In genomic region chr19:2326699-2327360, GRCh38 we compare ENCODE assay signal across 9 cellular contexts. TPM values are rescaled to one million over a fixed set of nuclear protein-coding genes. Genes with fewer than 3 reads are reported as not detected.
DNase-seq lines count a peak whose midpoint lies in the region; ATAC-seq and TF ChIP-seq lines count a peak whose summit lies in the region.
"Had no signal": no experiment of that assay in that cellular context is flagged by ENCODE, and none has a peak within 500 bp of the region (broad histone marks: within the 10 kb centered on the region; RNA-seq: fewer than 3 reads in every experiment).

No MANE protein-coding gene starts in this region.

- H3K9me3 Mint-ChIP-seq in MCF 10A (ENCODE audit: unreplicated experiment), result no peaks in the 10 kb centered on the region
- peaks cover 43% of the 10 kb centered on the region for H3K9me3 Mint-ChIP-seq in glutamatergic neuron (ENCODE audit: unreplicated experiment)

- no peak for TF ChIP-seq CTCF in MCF 10A (IDR thresholded peaks at IDR 0.05; ENCODE audit: unreplicated experiment)
- no peak for TF ChIP-seq CTCF in breast epithelium (IDR thresholded peaks at IDR 0.05)
- no peak for TF ChIP-seq CTCF in WERI-Rb-1 (IDR thresholded peaks at IDR 0.05; ENCODE audit: low read depth, low read length)
- TF ChIP-seq CTCF in glutamatergic neuron (IDR thresholded peaks at IDR 0.05; ENCODE audit: partially characterized antibody, unreplicated experiment), result no peak
- TF ChIP-seq CTCF in suprapubic skin (IDR thresholded peaks at IDR 0.05), result no peak
- no peak for TF ChIP-seq CTCF in left lung (IDR thresholded peaks at IDR 0.05)

- no peak for TF ChIP-seq EP300 in suprapubic skin (IDR thresholded peaks at IDR 0.05)

- no peaks in the 10 kb centered on the region for H3K27me3 ChIP-seq in breast epithelium
- no peaks in the 10 kb centered on the region for H3K27me3 ChIP-seq in WERI-Rb-1 (ENCODE audit: insufficient read depth, low read depth, severe bottlenecking)
- H3K27me3 ChIP-seq in suprapubic skin, result no peaks in the 10 kb centered on the region
- H3K27me3 ChIP-seq in left lung, result no peaks in the 10 kb centered on the region
- H3K27me3 ChIP-seq: body of pancreas had no signal

- H3K36me3 Mint-ChIP-seq in MCF 10A (ENCODE audit: insufficient read depth, unreplicated experiment) (peaks cover 51% of the 10 kb centered on the region), glutamatergic neuron (ENCODE audit: unreplicated experiment) (no peaks in the 10 kb centered on the region)

- H3K4me1 Mint-ChIP-seq in MCF 10A (ENCODE audit: insufficient read depth, unreplicated experiment), result peaks cover 27% of the 10 kb centered on the region
- H3K4me1 Mint-ChIP-seq in glutamatergic neuron (ENCODE audit: low read depth, unreplicated experiment), result peaks cover 44% of the 10 kb centered on the region

- WGBS in suprapubic skin, result 85% methylated on average over 16 of the region's 16 CpGs

- H3K27me3 Mint-ChIP-seq in MCF 10A (ENCODE audit: insufficient read depth, unreplicated experiment) (no peaks in the 10 kb centered on the region), glutamatergic neuron (ENCODE audit: unreplicated experiment) (peaks cover 29% of the 10 kb centered on the region)

- no peak for DNase-seq in MCF 10A (ENCODE audit: unreplicated experiment)
- DNase-seq in breast epithelium (ENCODE audit: low spot score in 2 of 2), result no peak
- no peak for DNase-seq in WERI-Rb-1
- no peak for DNase-seq in glutamatergic neuron
- no peak for DNase-seq in suprapubic skin (ENCODE audit: low spot score in 2 of 2)
- no peak for DNase-seq in left lung
- DNase-seq in LoVo (ENCODE audit: low spot score), result no peak
- no peak for DNase-seq in NCI-H526 treated with DMSO at 0.1 percent for 48 hours (lab: John Stamatoyannopoulos, UW)

- no TSS peak for BruUV-seq in MCF 10A (replicated peaks; lab: Mats Ljungman, UMichigan)

- H3K27ac Mint-ChIP-seq in MCF 10A (ENCODE audit: low read depth, unreplicated experiment) (no peak overlapping the region), glutamatergic neuron (ENCODE audit: unreplicated experiment) (peak overlapping the region; percentile 49)

- POLR2A ChIA-PET in MCF 10A (lab: Yijun Ruan, JAX), result interaction anchor here (1.1 to 1.7 kb wide), 4 partner anchors 56 to 175 kb away, joined by 3 to 18 read pairs (median 7); partner anchors contain the start of gene LMNB2

- H3K4me1 ChIP-seq in breast epithelium (peaks cover 7 to 9% of the 10 kb centered on the region in 2 donors), suprapubic skin (peaks cover 50% of the 10 kb centered on the region), left lung (peaks cover 12 to 57% of the 10 kb centered on the region in 2 donors)

- H3K27ac ChIP-seq in breast epithelium (no peak overlapping the region), WERI-Rb-1 (peak overlapping the region; percentile 91; the same call in 1 of the 2 replicates), suprapubic skin (no peak overlapping the region), left lung (no peak overlapping the region)

- no peaks in the 10 kb centered on the region for H3K36me3 ChIP-seq in breast epithelium
- peaks cover 46% of the 10 kb centered on the region for H3K36me3 ChIP-seq in WERI-Rb-1
- peaks cover 43% of the 10 kb centered on the region for H3K36me3 ChIP-seq in suprapubic skin
- H3K36me3 ChIP-seq in left lung, result peaks cover 0 to 41% of the 10 kb centered on the region in 2 donors

- H3K4me3 Mint-ChIP-seq in MCF 10A (ENCODE audit: unreplicated experiment) (peak overlapping the region; percentile 93), glutamatergic neuron (ENCODE audit: unreplicated experiment) (peak overlapping the region; percentile 99)

- TF ChIP-seq POLR2A in breast epithelium (IDR thresholded peaks at IDR 0.05), result no peak
- no peak for TF ChIP-seq POLR2A in suprapubic skin (IDR thresholded peaks at IDR 0.05)

- peak overlapping the region in 1 of 3 donors; percentile 97 for H3K4me3 ChIP-seq in breast epithelium
- H3K4me3 ChIP-seq in WERI-Rb-1 (ENCODE audit: low read depth, low read length), result no peak overlapping the region
- H3K4me3 ChIP-seq in suprapubic skin, result peak overlapping the region; percentile 76
- peak overlapping the region in 1 of 2 donors; percentile 82 for H3K4me3 ChIP-seq in left lung
- H3K4me3 ChIP-seq: body of pancreas had no signal

- H3K9me3 ChIP-seq in breast epithelium, result no peaks in the 10 kb centered on the region
- H3K9me3 ChIP-seq in WERI-Rb-1 (ENCODE audit: severe bottlenecking), result no peaks in the 10 kb centered on the region
- no peaks in the 10 kb centered on the region for H3K9me3 ChIP-seq in suprapubic skin
- H3K9me3 ChIP-seq in left lung, result no peaks in the 10 kb centered on the region
- H3K9me3 ChIP-seq: body of pancreas had no signal

- intact Hi-C loops in MCF 10A (cut with micrococcal nuclease) (no loop called here), breast epithelium (cut with DNase I; ENCODE audit: low total_unique reads) (no loop called here), left lung (cut with DNase I) (no loop called here)

- no peak for ATAC-seq in left lung

- CTCF ChIA-PET in MCF 10A (lab: Yijun Ruan, JAX), result interaction anchor here (0.8 to 1.4 kb wide), 2 partner anchors 10 to 53 kb away, joined by 3 to 5 read pairs; no protein-coding TSS in a partner anchor

RNA-seq across cellular contexts. Expression of gene LSM7, which starts 1.6 kb away (rescaled TPM):
- total RNA-seq in MCF 10A (2022) (135 and 152 TPM in 2 replicates), breast epithelium (100 to 1,000 TPM in 2 of 3 donors, 10 to 100 TPM in 1; 95.1 to 188 (median 125) TPM), glutamatergic neuron (ENCODE audit: unreplicated experiment) (105 TPM), suprapubic skin (100 to 1,000 TPM in 1 of 4 donors, 10 to 100 TPM in 3; 71.2 to 106 (median 87.5) TPM), left lung (10 to 100 TPM; 59.3 to 70.1 TPM)

RNA-seq across cellular contexts. Expression of gene SPPL2B, which starts 1.7 kb away (rescaled TPM):
- total RNA-seq in MCF 10A (2022), result 70.1 and 70.9 TPM in 2 replicates
- 10 to 100 TPM; 23.5 to 61.2 (median 49.8) TPM for total RNA-seq in breast epithelium
- 166 TPM for total RNA-seq in glutamatergic neuron (ENCODE audit: unreplicated experiment)
- total RNA-seq in suprapubic skin, result 10 to 100 TPM; 46.8 to 97.6 (median 59.6) TPM
- total RNA-seq in left lung, result 10 to 100 TPM; 47.5 to 60.7 TPM

RNA-seq across cellular contexts. Expression of gene LINGO3, which starts 18.9 kb away (rescaled TPM):
- total RNA-seq in MCF 10A (2022), result not detected in 2 replicates
- under 1 TPM in 2 of 3 donors, not detected in 1; 0.16 to 0.33 TPM for total RNA-seq in breast epithelium
- 0.25 TPM for total RNA-seq in glutamatergic neuron (ENCODE audit: unreplicated experiment)
- total RNA-seq in suprapubic skin, result not detected
- total RNA-seq in left lung, result under 1 TPM in 1 of 2 donors, not detected in 1; 0.16 TPM
- total RNA-seq: body of pancreas had no signal

RNA-seq across cellular contexts. Expression of gene TMPRSS9, which starts 33.2 kb away (rescaled TPM):
- total RNA-seq in MCF 10A (2022) (not detected in 2 replicates), breast epithelium (under 1 TPM in 1 of 3 donors, not detected in 2; under 0.01 TPM), glutamatergic neuron (ENCODE audit: unreplicated experiment) (0.29 TPM), suprapubic skin (not detected), left lung (not detected)
- total RNA-seq: body of pancreas had no signal

RNA-seq across cellular contexts. Expression of gene PEAK3, which starts 44.9 kb away (rescaled TPM):
- total RNA-seq in MCF 10A (2022), result not detected in 2 replicates
- total RNA-seq in breast epithelium, result 1 to 10 TPM in 1 of 3 donors, not detected in 2; 1.8 TPM
- not detected for total RNA-seq in glutamatergic neuron (ENCODE audit: unreplicated experiment)
- total RNA-seq in suprapubic skin, result 1 to 10 TPM in 1 of 4 donors, under 1 TPM in 1, not detected in 2; 0.55 to 1.4 TPM
- total RNA-seq in left lung, result 1 to 10 TPM; 1.0 to 8.5 TPM
